29 cellular contexts compared by ENCODE assay signal in the genomic region with DNA sequence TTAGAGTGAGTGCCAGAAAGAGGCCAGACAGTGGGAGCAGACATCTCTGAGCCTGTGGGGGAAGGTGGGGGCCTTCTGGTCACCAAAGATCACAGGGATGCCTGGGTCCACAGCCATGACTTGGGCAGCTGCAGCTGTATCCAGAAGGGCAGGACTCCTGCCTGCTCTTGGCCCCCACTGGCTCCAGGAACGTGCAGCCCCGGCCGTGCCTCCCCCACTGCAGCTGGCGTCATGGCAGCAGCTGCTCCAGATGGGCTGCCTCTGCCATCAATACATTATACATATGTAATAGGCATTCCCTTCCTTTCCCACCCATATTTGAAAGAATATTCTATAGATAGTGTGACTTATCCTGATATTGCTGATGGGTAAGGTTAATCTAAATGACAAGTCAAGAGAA.
"Had no signal": no experiment of that assay in that cellular context is flagged by ENCODE, and none has a peak within 500 bp of the region (broad histone marks: within the 10 kb centered on the region; RNA-seq: fewer than 3 reads in every experiment).

No MANE protein-coding gene starts in this region.

- H3K4me1 Mint-ChIP-seq: stimulated activated effector memory CD8-positive, alpha-beta T cell treated with anti-CD3 and anti-CD28 coated beads, Interleukin-12 subunit alpha, Interleukin-12 subunit beta, amount 100 ng/mL, for 72 hours; stimulated activated memory B cell treated with anti-CD40 and anti-IgM and Interleukin-4, amounts not matched to agents 10 μg/mL and 1 μg/mL and 100 μg/mL, for 72 hours; stimulated activated naive B cell treated with anti-CD40 and anti-IgM and Interleukin-4, amounts not matched to agents 10 μg/mL and 1 μg/mL and 100 μg/mL, for 72 hours; stimulated activated naive CD8-positive, alpha-beta T cell treated with anti-CD3 and anti-CD28 coated beads, Interleukin-15, amount 100 ng/mL, for 72 hours had no signal

- H3K36me3 Mint-ChIP-seq: stimulated activated effector memory CD8-positive, alpha-beta T cell treated with anti-CD3 and anti-CD28 coated beads, Interleukin-12 subunit alpha, Interleukin-12 subunit beta, amount 100 ng/mL, for 72 hours; stimulated activated memory B cell treated with anti-CD40 and anti-IgM and Interleukin-4, amounts not matched to agents 10 μg/mL and 1 μg/mL and 100 μg/mL, for 72 hours; stimulated activated naive B cell treated with anti-CD40 and anti-IgM and Interleukin-4, amounts not matched to agents 10 μg/mL and 1 μg/mL and 100 μg/mL, for 72 hours; type B pancreatic cell had no signal

- H3K4me3 ChIP-seq: stomach, suprapubic skin, testis, thoracic aorta, thyroid gland, tibial artery, tibial nerve, transverse colon, upper lobe of left lung, upper lobe of right lung, uterus, vagina had no signal

- H3K4me3 Mint-ChIP-seq: stimulated activated effector memory CD8-positive, alpha-beta T cell treated with anti-CD3 and anti-CD28 coated beads, Interleukin-12 subunit alpha, Interleukin-12 subunit beta, amount 100 ng/mL, for 72 hours; stimulated activated memory B cell treated with anti-CD40 and anti-IgM and Interleukin-4, amounts not matched to agents 10 μg/mL and 1 μg/mL and 100 μg/mL, for 72 hours; stimulated activated naive B cell treated with anti-CD40 and anti-IgM and Interleukin-4, amounts not matched to agents 10 μg/mL and 1 μg/mL and 100 μg/mL, for 72 hours; stimulated activated naive CD8-positive, alpha-beta T cell treated with anti-CD3 and anti-CD28 coated beads, Interleukin-15, amount 100 ng/mL, for 72 hours; stimulated activated naive CD8-positive, alpha-beta T cell treated with anti-CD3 and anti-CD28 coated beads, Interleukin-15, Interleukin-2, amounts not matched to agents 100 ng/mL and 50 ng/mL, for 24 hours; type B pancreatic cell had no signal

- FAIRE-seq: urothelium cell line had no signal

- H3K27ac ChIP-seq: stomach, suprapubic skin, testis, thoracic aorta, thyroid gland, tibial artery, tibial nerve, transverse colon, upper lobe of left lung, upper lobe of right lung, uterus, vagina had no signal

- DNase-seq: stimulated activated CD4-positive, alpha-beta T cell treated with anti-CD3 and anti-CD28 coated beads, Interleukin-2, amount 100 ng/mL, for 48 hours; stimulated activated CD4-positive, alpha-beta T cell treated with anti-CD3 and anti-CD28 coated beads, Interleukin-4, amount 100 ng/mL, for 1 hour; stimulated activated CD4-positive, alpha-beta T cell treated with anti-CD3 and anti-CD28 coated beads, Interleukin-4, amount 100 ng/mL, for 24 hours; stimulated activated CD4-positive, alpha-beta T cell treated with anti-CD3 and anti-CD28 coated beads, Interleukin-4, amount 100 ng/mL, for 4 hours; stimulated activated CD8-positive, alpha-beta memory T cell treated with anti-CD3 and anti-CD28 coated beads, Interleukin-4, amount 100 ng/mL, for 48 hours; stimulated activated naive B cell treated with anti-CD40 and anti-IgM and Interleukin-4, amounts not matched to agents 10 μg/mL and 1 μg/mL and 100 μg/mL, for 72 hours; stimulated activated naive CD4-positive, alpha-beta T cell; stimulated activated naive CD4-positive, alpha-beta T cell treated with Interleukin-2 at 50 U/mL for 16 hours; stimulated activated naive CD8-positive, alpha-beta T cell treated with anti-CD3 and anti-CD28 coated beads, Interleukin-15, amount 100 ng/mL, for 72 hours; stimulated activated naive CD8-positive, alpha-beta T cell treated with anti-CD3 and anti-CD28 coated beads, Interleukin-15, Interleukin-2, amounts not matched to agents 100 U/mL and 50 U/mL, for 24 hours; stomach; substantia nigra; testis; thyroid gland; tibial artery; transverse colon; trophoblast cell; upper lobe of right lung; uterus had no signal

- H3K9me3 ChIP-seq: suprapubic skin, testis, thoracic aorta, thyroid gland, transverse colon, upper lobe of right lung, uterus, vagina had no signal

- ATAC-seq: stimulated activated effector memory CD8-positive, alpha-beta T cell treated with anti-CD3 and anti-CD28 coated beads, Interleukin-12 subunit alpha, Interleukin-12 subunit beta, amount 100 ng/mL, for 72 hours; stimulated activated memory B cell treated with anti-CD40 and anti-IgM and Interleukin-4, amounts not matched to agents 10 μg/mL and 1 μg/mL and 100 μg/mL, for 72 hours; stimulated activated naive B cell treated with anti-CD40 and anti-IgM and Interleukin-4, amounts not matched to agents 10 μg/mL and 1 μg/mL and 100 μg/mL, for 72 hours; stimulated activated naive CD8-positive, alpha-beta T cell treated with anti-CD3 and anti-CD28 coated beads, Interleukin-15, amount 100 ng/mL, for 72 hours; stimulated activated naive CD8-positive, alpha-beta T cell treated with anti-CD3 and anti-CD28 coated beads, Interleukin-15, Interleukin-2, amounts not matched to agents 100 U/mL and 50 U/mL, for 24 hours; upper lobe of right lung had no signal

- H3K9me3 Mint-ChIP-seq: stimulated activated effector memory CD8-positive, alpha-beta T cell treated with anti-CD3 and anti-CD28 coated beads, Interleukin-12 subunit alpha, Interleukin-12 subunit beta, amount 100 ng/mL, for 72 hours; stimulated activated naive CD8-positive, alpha-beta T cell treated with anti-CD3 and anti-CD28 coated beads, Interleukin-15, Interleukin-2, amounts not matched to agents 100 ng/mL and 50 ng/mL, for 24 hours; type B pancreatic cell had no signal

- H3K27ac Mint-ChIP-seq: stimulated activated effector memory CD8-positive, alpha-beta T cell treated with anti-CD3 and anti-CD28 coated beads, Interleukin-12 subunit alpha, Interleukin-12 subunit beta, amount 100 ng/mL, for 72 hours; stimulated activated memory B cell treated with anti-CD40 and anti-IgM and Interleukin-4, amounts not matched to agents 10 μg/mL and 1 μg/mL and 100 μg/mL, for 72 hours; stimulated activated naive B cell treated with anti-CD40 and anti-IgM and Interleukin-4, amounts not matched to agents 10 μg/mL and 1 μg/mL and 100 μg/mL, for 72 hours; stimulated activated naive CD8-positive, alpha-beta T cell treated with anti-CD3 and anti-CD28 coated beads, Interleukin-15, amount 100 ng/mL, for 72 hours; stimulated activated naive CD8-positive, alpha-beta T cell treated with anti-CD3 and anti-CD28 coated beads, Interleukin-15, Interleukin-2, amounts not matched to agents 100 ng/mL and 50 ng/mL, for 24 hours; type B pancreatic cell had no signal

- H3K36me3 ChIP-seq: stomach, suprapubic skin, thoracic aorta, thyroid gland, tibial artery, tibial nerve, transverse colon, upper lobe of left lung, upper lobe of right lung, uterus, vagina had no signal

- H3K27me3 ChIP-seq: testis, thyroid gland, tibial nerve, transverse colon, upper lobe of left lung, upper lobe of right lung, uterus, vagina had no signal

- H3K4me1 ChIP-seq: stomach, suprapubic skin, testis, thyroid gland, tibial artery, tibial nerve, transverse colon, upper lobe of left lung, upper lobe of right lung, uterus, vagina had no signal

- H3K27me3 Mint-ChIP-seq: stimulated activated memory B cell treated with anti-CD40 and anti-IgM and Interleukin-4, amounts not matched to agents 10 μg/mL and 1 μg/mL and 100 μg/mL, for 72 hours; stimulated activated naive B cell treated with anti-CD40 and anti-IgM and Interleukin-4, amounts not matched to agents 10 μg/mL and 1 μg/mL and 100 μg/mL, for 72 hours; stimulated activated naive CD8-positive, alpha-beta T cell treated with anti-CD3 and anti-CD28 coated beads, Interleukin-15, amount 100 ng/mL, for 72 hours; stimulated activated naive CD8-positive, alpha-beta T cell treated with anti-CD3 and anti-CD28 coated beads, Interleukin-15, Interleukin-2, amounts not matched to agents 100 ng/mL and 50 ng/mL, for 24 hours had no signal
